8 cellular contexts compared by ENCODE assay signal in genomic region chr17:38492067-38493040, GRCh38.
DNase-seq lines count a peak whose midpoint lies in the region; FAIRE-seq and TF ChIP-seq lines count a peak whose summit lies in the region.
"Not testable (repeated sequence)": the region's sequence is repeated elsewhere in the genome, so short reads cannot be mapped to it uniquely, and the experiment has no call there.

No MANE protein-coding gene starts in this region.

- H3K27ac ChIP-seq in keratinocyte (ENCODE audit: control insufficient read depth, insufficient read depth, low read length): not testable (repeated sequence)

- not testable (repeated sequence) for H3K79me2 ChIP-seq in keratinocyte (ENCODE audit: control insufficient read depth, insufficient read depth, low read length)

- H3K27me3 ChIP-seq in keratinocyte (ENCODE audit: control insufficient read depth, extremely low read depth, insufficient read depth, low read length): not testable (repeated sequence)

- H3K9me1 ChIP-seq in keratinocyte (ENCODE audit: control insufficient read depth, extremely low read depth, insufficient read depth, low read length): not testable (repeated sequence)

- not testable (repeated sequence) for H4K20me1 ChIP-seq in keratinocyte (ENCODE audit: control insufficient read depth, extremely low read depth, insufficient read depth, low read length)

- FAIRE-seq in RCC 7860 (lab: Jason Lieb, UNC); keratinocyte (lab: Jason Lieb, UNC); urothelium cell line (lab: Jason Lieb, UNC): not testable (repeated sequence)

- dilution Hi-C loops in keratinocyte (cut with MboI; ENCODE audit: extremely low pct_ligation_motif_present, low sequenced_read_pairs): not testable (repeated sequence)

- H2AFZ ChIP-seq in keratinocyte (ENCODE audit: control insufficient read depth, low read length): not testable (repeated sequence)

- H3K4me3 Mint-ChIP-seq in chondrocyte (ENCODE audit: unreplicated experiment): not testable (repeated sequence)

- H3K9me3 Mint-ChIP-seq in chondrocyte (ENCODE audit: low read depth): not testable (repeated sequence)

- H3K4me3 ChIP-seq in keratinocyte (ENCODE audit: control insufficient read depth in 2 of 3, extremely low read depth in 1 of 3, insufficient read depth in 2 of 3, low read depth in 1 of 3, low read length in 3 of 3); skeletal muscle cell (ENCODE audit: low read depth, low read length): not testable (repeated sequence)

- H3K4me1 ChIP-seq in keratinocyte (ENCODE audit: control insufficient read depth, extremely low read depth, insufficient read depth, low read length): not testable (repeated sequence)

- peak overlapping the region; percentile 73 for H3K27ac Mint-ChIP-seq in chondrocyte (ENCODE audit: unreplicated experiment)

- H3K4me1 Mint-ChIP-seq in chondrocyte (ENCODE audit: low read depth): not testable (repeated sequence)

- DNase-seq in GM03348 (ENCODE audit: low spot score) (peak; percentile 61), NCI-H1105 (lab: John Stamatoyannopoulos, UW) (peak; percentile 64), RCC 7860 (ENCODE audit: low spot score) (peak; percentile 73), keratinocyte (ENCODE audit: low read depth, low spot score) (peak; percentile 45), skeletal muscle cell (ENCODE audit: low read depth) (peak; percentile 48), urothelium cell line (ENCODE audit: low spot score) (peak; percentile 57)
- DNase-seq in activated CD8-positive, alpha-beta memory T cell treated with anti-CD3 and anti-CD28 coated beads for 4 hours (ENCODE audit: low read depth in 2 of 2): peak; percentile 79 to 80
- not testable (repeated sequence) for DNase-seq in chondrocyte (ENCODE audit: low spot score)

- H3K9me3 ChIP-seq in keratinocyte (ENCODE audit: control insufficient read depth, low read depth, low read length): not testable (repeated sequence)

- H3K4me2 ChIP-seq in keratinocyte (ENCODE audit: control insufficient read depth, extremely low read depth, insufficient read depth, low read depth, low read length): not testable (repeated sequence)

- not testable (repeated sequence) for H3K9ac ChIP-seq in keratinocyte (ENCODE audit: control insufficient read depth, extremely low read depth, insufficient read depth, low read length)

- peak; percentile 76 for TF ChIP-seq CTCF in chondrocyte (IDR thresholded peaks at IDR 0.05)
- TF ChIP-seq CTCF in keratinocyte (optimal IDR thresholded peaks at IDR 0.05 in 1 of 3, IDR thresholded peaks at IDR 0.05 in 1 of 3, conservative IDR thresholded peaks at IDR 0.05 in 1 of 3; ENCODE audit: extremely low read depth in 1 of 3, insufficient read depth in 2 of 3, low read length in 3 of 3): peak; percentile 72 to 80 (median 80)

- H3K27me3 Mint-ChIP-seq in chondrocyte (ENCODE audit: low read depth): not testable (repeated sequence)

- H3K36me3 Mint-ChIP-seq in chondrocyte (ENCODE audit: low read depth): peaks cover 38% of the 10 kb centered on the region

- peaks cover 17 to 22% of the 10 kb centered on the region in 2 experiments for H3K36me3 ChIP-seq in keratinocyte (ENCODE audit: control insufficient read depth in 2 of 2, extremely low read depth in 1 of 2, insufficient read depth in 2 of 2, low read length in 2 of 2)
